ENCODE assay signal across 2 cellular contexts in the genomic region with DNA sequence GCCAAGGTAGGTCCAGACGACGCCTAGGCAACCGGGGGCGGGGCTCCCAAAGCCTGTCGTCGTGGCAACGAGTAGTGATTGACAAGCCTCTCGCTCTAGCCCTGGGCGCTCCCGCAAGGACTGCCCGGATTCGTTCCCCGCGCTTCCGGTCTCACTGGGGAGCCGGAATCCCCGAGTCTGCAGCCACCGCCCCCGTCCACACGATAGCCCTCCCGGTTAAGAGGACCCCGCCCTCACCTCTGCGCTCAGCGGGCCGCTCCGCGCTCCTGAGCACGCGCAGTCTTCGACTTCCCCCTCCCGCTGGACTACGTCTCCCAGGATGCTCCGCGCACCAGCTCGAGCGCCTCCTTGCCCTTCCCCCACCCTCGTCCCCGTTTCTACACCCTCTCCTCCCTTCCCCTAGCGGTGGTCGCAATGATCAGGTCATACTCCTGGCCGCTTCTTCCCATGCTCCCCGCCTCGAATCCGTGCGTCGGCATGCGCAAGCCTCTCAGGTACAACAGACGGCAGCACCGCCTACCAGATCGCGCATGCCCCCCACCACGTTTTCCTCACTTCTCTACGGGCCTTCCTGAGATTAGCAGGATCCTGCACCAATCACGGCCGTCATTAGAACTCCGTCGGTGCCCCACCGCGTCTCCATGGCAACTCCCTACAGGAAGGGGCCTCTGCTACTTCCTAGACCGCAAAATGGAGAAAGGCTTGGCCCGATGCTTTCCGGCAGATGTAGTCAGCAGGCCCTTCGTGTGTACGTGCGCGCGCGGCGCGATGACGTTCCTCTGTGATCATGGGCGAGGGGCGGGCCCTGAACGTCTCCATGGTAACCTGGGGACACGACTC.
A peak's percentile ranks its signal among the peaks of the same experiment; 100 is the strongest.
TF ChIP-seq lines count a peak whose summit lies in the region.

A gene (minus strand): TSS at position 518 of the 840 bp plus-strand sequence. CDS start 1,946 bp downstream, outside the sequence.

TF ChIP-seq in WTC11, 78 proteins besides CTCF, POLR2A, EP300 and RAD21 (continued from another document and continues in another):
- TF ChIP-seq, protein P1, sequence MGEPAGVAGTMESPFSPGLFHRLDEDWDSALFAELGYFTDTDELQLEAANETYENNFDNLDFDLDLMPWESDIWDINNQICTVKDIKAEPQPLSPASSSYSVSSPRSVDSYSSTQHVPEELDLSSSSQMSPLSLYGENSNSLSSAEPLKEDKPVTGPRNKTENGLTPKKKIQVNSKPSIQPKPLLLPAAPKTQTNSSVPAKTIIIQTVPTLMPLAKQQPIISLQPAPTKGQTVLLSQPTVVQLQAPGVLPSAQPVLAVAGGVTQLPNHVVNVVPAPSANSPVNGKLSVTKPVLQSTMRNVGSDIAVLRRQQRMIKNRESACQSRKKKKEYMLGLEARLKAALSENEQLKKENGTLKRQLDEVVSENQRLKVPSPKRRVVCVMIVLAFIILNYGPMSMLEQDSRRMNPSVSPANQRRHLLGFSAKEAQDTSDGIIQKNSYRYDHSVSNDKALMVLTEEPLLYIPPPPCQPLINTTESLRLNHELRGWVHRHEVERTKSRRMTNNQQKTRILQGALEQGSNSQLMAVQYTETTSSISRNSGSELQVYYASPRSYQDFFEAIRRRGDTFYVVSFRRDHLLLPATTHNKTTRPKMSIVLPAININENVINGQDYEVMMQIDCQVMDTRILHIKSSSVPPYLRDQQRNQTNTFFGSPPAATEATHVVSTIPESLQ (CRISPR knock-in tag; IDR thresholded peaks at IDR 0.05), result no peak
- TF ChIP-seq NFYB (CRISPR knock-in tag; conservative IDR thresholded peaks at IDR 0.05; ENCODE audit: low read depth), result peak; percentile 71
- TF ChIP-seq GABPB1 (CRISPR knock-in tag; IDR thresholded peaks at IDR 0.05), result no peak
- TF ChIP-seq HMGA2 (CRISPR knock-in tag; IDR thresholded peaks at IDR 0.05), result no peak
- TF ChIP-seq, protein P2, sequence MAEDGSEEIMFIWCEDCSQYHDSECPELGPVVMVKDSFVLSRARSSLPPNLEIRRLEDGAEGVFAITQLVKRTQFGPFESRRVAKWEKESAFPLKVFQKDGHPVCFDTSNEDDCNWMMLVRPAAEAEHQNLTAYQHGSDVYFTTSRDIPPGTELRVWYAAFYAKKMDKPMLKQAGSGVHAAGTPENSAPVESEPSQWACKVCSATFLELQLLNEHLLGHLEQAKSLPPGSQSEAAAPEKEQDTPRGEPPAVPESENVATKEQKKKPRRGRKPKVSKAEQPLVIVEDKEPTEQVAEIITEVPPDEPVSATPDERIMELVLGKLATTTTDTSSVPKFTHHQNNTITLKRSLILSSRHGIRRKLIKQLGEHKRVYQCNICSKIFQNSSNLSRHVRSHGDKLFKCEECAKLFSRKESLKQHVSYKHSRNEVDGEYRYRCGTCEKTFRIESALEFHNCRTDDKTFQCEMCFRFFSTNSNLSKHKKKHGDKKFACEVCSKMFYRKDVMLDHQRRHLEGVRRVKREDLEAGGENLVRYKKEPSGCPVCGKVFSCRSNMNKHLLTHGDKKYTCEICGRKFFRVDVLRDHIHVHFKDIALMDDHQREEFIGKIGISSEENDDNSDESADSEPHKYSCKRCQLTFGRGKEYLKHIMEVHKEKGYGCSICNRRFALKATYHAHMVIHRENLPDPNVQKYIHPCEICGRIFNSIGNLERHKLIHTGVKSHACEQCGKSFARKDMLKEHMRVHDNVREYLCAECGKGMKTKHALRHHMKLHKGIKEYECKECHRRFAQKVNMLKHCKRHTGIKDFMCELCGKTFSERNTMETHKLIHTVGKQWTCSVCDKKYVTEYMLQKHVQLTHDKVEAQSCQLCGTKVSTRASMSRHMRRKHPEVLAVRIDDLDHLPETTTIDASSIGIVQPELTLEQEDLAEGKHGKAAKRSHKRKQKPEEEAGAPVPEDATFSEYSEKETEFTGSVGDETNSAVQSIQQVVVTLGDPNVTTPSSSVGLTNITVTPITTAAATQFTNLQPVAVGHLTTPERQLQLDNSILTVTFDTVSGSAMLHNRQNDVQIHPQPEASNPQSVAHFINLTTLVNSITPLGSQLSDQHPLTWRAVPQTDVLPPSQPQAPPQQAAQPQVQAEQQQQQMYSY (CRISPR knock-in tag; IDR thresholded peaks at IDR 0.05), result peak; percentile 73
- peak; percentile 79 for TF ChIP-seq SP1 (CRISPR knock-in tag; conservative IDR thresholded peaks at IDR 0.05)
- TF ChIP-seq ZNF138 (CRISPR knock-in tag; conservative IDR thresholded peaks at IDR 0.05), result no peak
- TF ChIP-seq, protein P3, sequence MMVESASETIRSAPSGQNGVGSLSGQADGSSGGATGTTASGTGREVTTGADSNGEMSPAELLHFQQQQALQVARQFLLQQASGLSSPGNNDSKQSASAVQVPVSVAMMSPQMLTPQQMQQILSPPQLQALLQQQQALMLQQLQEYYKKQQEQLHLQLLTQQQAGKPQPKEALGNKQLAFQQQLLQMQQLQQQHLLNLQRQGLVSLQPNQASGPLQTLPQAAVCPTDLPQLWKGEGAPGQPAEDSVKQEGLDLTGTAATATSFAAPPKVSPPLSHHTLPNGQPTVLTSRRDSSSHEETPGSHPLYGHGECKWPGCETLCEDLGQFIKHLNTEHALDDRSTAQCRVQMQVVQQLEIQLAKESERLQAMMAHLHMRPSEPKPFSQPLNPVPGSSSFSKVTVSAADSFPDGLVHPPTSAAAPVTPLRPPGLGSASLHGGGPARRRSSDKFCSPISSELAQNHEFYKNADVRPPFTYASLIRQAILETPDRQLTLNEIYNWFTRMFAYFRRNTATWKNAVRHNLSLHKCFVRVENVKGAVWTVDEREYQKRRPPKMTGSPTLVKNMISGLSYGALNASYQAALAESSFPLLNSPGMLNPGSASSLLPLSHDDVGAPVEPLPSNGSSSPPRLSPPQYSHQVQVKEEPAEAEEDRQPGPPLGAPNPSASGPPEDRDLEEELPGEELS (CRISPR knock-in tag; IDR thresholded peaks at IDR 0.05), result peak; percentile 49; the same call in 1 of the 2 replicates
- TF ChIP-seq FOXP1 (CRISPR knock-in tag; IDR thresholded peaks at IDR 0.05; ENCODE audit: borderline replicate concordance), result peak; percentile 27; the same call in 1 of the 2 replicates
- TF ChIP-seq ATF1 (CRISPR knock-in tag; IDR thresholded peaks at IDR 0.05), result no peak
- 0 out of 2 replicates have a peak, but pooled peaks have one; percentile 48 for TF ChIP-seq EMX1 (CRISPR knock-in tag; IDR thresholded peaks at IDR 0.05)
- TF ChIP-seq CREM (CRISPR knock-in tag; IDR thresholded peaks at IDR 0.05), result peak; percentile 90; the same call in 1 of the 2 replicates
- TF ChIP-seq, protein P4, sequence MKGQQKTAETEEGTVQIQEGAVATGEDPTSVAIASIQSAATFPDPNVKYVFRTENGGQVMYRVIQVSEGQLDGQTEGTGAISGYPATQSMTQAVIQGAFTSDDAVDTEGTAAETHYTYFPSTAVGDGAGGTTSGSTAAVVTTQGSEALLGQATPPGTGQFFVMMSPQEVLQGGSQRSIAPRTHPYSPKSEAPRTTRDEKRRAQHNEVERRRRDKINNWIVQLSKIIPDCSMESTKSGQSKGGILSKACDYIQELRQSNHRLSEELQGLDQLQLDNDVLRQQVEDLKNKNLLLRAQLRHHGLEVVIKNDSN (CRISPR knock-in tag; IDR thresholded peaks at IDR 0.05), result peak; percentile 69; the same call in 1 of the 2 replicates
- TF ChIP-seq, protein P5, sequence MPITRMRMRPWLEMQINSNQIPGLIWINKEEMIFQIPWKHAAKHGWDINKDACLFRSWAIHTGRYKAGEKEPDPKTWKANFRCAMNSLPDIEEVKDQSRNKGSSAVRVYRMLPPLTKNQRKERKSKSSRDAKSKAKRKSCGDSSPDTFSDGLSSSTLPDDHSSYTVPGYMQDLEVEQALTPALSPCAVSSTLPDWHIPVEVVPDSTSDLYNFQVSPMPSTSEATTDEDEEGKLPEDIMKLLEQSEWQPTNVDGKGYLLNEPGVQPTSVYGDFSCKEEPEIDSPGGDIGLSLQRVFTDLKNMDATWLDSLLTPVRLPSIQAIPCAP (CRISPR knock-in tag; IDR thresholded peaks at IDR 0.05), result 0 out of 2 replicates have a peak, but pooled peaks have one; percentile 71
- TF ChIP-seq, protein P6, sequence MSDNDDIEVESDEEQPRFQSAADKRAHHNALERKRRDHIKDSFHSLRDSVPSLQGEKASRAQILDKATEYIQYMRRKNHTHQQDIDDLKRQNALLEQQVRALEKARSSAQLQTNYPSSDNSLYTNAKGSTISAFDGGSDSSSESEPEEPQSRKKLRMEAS (CRISPR knock-in tag; IDR thresholded peaks at IDR 0.05), result peak; percentile 71

TF ChIP-seq in HepG2, 621 proteins besides CTCF, POLR2A, EP300 and RAD21 (continued from another document and continues in another):
- TF ChIP-seq, protein P7, sequence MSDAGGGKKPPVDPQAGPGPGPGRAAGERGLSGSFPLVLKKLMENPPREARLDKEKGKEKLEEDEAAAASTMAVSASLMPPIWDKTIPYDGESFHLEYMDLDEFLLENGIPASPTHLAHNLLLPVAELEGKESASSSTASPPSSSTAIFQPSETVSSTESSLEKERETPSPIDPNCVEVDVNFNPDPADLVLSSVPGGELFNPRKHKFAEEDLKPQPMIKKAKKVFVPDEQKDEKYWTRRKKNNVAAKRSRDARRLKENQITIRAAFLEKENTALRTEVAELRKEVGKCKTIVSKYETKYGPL (CRISPR knock-in tag; IDR thresholded peaks at IDR 0.05), result no peak
- TF ChIP-seq THAP11 (CRISPR knock-in tag; IDR thresholded peaks at IDR 0.05) (peak; percentile 97), ZNF124 (CRISPR knock-in tag; IDR thresholded peaks at IDR 0.05) (no peak; the same call in 1 of the 2 replicates), CC2D1A (CRISPR knock-in tag; IDR thresholded peaks at IDR 0.05) (0 out of 2 replicates have a peak, but pooled peaks have one; percentile 35), RBM39 (IDR thresholded peaks at IDR 0.05; ENCODE audit: low read depth, low read length, poor library complexity, severe bottlenecking) (peak; percentile 66), SYNCRIP (IDR thresholded peaks at IDR 0.05; ENCODE audit: insufficient read depth, low read depth, low read length) (no peak), CCAR2 (optimal IDR thresholded peaks at IDR 0.05; ENCODE audit: low read depth, low read length) (peak; percentile 26), CAMTA2 (CRISPR knock-in tag; IDR thresholded peaks at IDR 0.05; ENCODE audit: borderline replicate concordance) (0 out of 2 replicates have a peak, but pooled peaks have one; percentile 57), MYNN (CRISPR knock-in tag; IDR thresholded peaks at IDR 0.05; ENCODE audit: low read depth) (no peak), U2AF1 (optimal IDR thresholded peaks at IDR 0.05; ENCODE audit: low read depth, low read length) (peak; percentile 13), ZNF672 (CRISPR knock-in tag; IDR thresholded peaks at IDR 0.05) (0 out of 2 replicates have a peak, but pooled peaks have one; percentile 55), ZNF12 (CRISPR knock-in tag; IDR thresholded peaks at IDR 0.05) (0 out of 2 replicates have a peak, but pooled peaks have one; percentile 9), TSC22D2 (CRISPR knock-in tag; IDR thresholded peaks at IDR 0.05; ENCODE audit: borderline replicate concordance) (peak; percentile 59; the same call in 1 of the 2 replicates), KAT2B (IDR thresholded peaks at IDR 0.05; ENCODE audit: borderline replicate concordance, low read depth, low read length) (no peak), RBM22 (optimal IDR thresholded peaks at IDR 0.05; ENCODE audit: low read length) (peak; percentile 100)
- TF ChIP-seq, protein P8, sequence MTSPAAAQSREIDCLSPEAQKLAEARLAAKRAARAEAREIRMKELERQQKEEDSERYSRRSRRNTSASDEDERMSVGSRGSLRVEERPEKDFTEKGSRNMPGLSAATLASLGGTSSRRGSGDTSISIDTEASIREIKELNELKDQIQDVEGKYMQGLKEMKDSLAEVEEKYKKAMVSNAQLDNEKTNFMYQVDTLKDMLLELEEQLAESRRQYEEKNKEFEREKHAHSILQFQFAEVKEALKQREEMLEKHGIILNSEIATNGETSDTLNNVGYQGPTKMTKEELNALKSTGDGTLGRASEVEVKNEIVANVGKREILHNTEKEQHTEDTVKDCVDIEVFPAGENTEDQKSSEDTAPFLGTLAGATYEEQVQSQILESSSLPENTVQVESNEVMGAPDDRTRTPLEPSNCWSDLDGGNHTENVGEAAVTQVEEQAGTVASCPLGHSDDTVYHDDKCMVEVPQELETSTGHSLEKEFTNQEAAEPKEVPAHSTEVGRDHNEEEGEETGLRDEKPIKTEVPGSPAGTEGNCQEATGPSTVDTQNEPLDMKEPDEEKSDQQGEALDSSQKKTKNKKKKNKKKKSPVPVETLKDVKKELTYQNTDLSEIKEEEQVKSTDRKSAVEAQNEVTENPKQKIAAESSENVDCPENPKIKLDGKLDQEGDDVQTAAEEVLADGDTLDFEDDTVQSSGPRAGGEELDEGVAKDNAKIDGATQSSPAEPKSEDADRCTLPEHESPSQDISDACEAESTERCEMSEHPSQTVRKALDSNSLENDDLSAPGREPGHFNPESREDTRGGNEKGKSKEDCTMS (CRISPR knock-in tag; conservative IDR thresholded peaks at IDR 0.05), result no peak
- TF ChIP-seq, protein P9, sequence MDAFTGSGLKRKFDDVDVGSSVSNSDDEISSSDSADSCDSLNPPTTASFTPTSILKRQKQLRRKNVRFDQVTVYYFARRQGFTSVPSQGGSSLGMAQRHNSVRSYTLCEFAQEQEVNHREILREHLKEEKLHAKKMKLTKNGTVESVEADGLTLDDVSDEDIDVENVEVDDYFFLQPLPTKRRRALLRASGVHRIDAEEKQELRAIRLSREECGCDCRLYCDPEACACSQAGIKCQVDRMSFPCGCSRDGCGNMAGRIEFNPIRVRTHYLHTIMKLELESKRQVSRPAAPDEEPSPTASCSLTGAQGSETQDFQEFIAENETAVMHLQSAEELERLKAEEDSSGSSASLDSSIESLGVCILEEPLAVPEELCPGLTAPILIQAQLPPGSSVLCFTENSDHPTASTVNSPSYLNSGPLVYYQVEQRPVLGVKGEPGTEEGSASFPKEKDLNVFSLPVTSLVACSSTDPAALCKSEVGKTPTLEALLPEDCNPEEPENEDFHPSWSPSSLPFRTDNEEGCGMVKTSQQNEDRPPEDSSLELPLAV (CRISPR knock-in tag; conservative IDR thresholded peaks at IDR 0.05; ENCODE audit: low read depth), result no peak
- TF ChIP-seq, protein P10, sequence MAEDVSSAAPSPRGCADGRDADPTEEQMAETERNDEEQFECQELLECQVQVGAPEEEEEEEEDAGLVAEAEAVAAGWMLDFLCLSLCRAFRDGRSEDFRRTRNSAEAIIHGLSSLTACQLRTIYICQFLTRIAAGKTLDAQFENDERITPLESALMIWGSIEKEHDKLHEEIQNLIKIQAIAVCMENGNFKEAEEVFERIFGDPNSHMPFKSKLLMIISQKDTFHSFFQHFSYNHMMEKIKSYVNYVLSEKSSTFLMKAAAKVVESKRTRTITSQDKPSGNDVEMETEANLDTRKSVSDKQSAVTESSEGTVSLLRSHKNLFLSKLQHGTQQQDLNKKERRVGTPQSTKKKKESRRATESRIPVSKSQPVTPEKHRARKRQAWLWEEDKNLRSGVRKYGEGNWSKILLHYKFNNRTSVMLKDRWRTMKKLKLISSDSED (CRISPR knock-in tag; IDR thresholded peaks at IDR 0.05), result 0 out of 2 replicates have a peak, but pooled peaks have one; percentile 85
- TF ChIP-seq, protein P11, sequence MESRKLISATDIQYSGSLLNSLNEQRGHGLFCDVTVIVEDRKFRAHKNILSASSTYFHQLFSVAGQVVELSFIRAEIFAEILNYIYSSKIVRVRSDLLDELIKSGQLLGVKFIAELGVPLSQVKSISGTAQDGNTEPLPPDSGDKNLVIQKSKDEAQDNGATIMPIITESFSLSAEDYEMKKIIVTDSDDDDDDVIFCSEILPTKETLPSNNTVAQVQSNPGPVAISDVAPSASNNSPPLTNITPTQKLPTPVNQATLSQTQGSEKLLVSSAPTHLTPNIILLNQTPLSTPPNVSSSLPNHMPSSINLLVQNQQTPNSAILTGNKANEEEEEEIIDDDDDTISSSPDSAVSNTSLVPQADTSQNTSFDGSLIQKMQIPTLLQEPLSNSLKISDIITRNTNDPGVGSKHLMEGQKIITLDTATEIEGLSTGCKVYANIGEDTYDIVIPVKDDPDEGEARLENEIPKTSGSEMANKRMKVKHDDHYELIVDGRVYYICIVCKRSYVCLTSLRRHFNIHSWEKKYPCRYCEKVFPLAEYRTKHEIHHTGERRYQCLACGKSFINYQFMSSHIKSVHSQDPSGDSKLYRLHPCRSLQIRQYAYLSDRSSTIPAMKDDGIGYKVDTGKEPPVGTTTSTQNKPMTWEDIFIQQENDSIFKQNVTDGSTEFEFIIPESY (CRISPR knock-in tag; IDR thresholded peaks at IDR 0.05), result no peak
